ENCODE assay signal across 8 cellular contexts in genomic region chr16:55842369-55843104, GRCh38. TPM values are rescaled to one million over a fixed set of nuclear protein-coding genes. Genes with fewer than 3 reads are reported as not detected.
DNase-seq lines count a peak whose midpoint lies in the region; ATAC-seq, FAIRE-seq and TF ChIP-seq lines count a peak whose summit lies in the region.

No MANE protein-coding gene starts in this region.

- POLR2A ChIA-PET in SK-N-SH (lab: Yijun Ruan, JAX), result no interaction called here

- peak; percentile 35 for DNase-seq in Jurkat, Clone E6-1 (ENCODE audit: low read depth, low spot score)
- DNase-seq in SK-N-SH (peak; percentile 70), esophagus squamous epithelium (lab: John Stamatoyannopoulos, UW) (no peak), nephron progenitor cell (peak; percentile 30), COLO668 (lab: John Stamatoyannopoulos, UW; ENCODE audit: unreplicated experiment) (no peak)

- H3K27ac Mint-ChIP-seq in nephron progenitor cell, result no peak overlapping the region
- H3K27ac Mint-ChIP-seq in stimulated activated memory B cell treated with anti-CD40 and anti-IgM and Interleukin-4, amounts not matched to agents 10 μg/mL and 1 μg/mL and 100 μg/mL, for 72 hours, result no peak overlapping the region

- no peaks in the 10 kb centered on the region for H4K20me1 ChIP-seq in DOHH2 (ENCODE audit: control insufficient read depth, insufficient read depth, low read depth, low read length)
- H4K20me1 ChIP-seq in SK-N-SH (ENCODE audit: insufficient read depth), result no peaks in the 10 kb centered on the region

- peak; percentile 87 for FAIRE-seq in A204.1 (lab: Jason Lieb, UNC)

- no peak overlapping the region for H2AFZ ChIP-seq in SK-N-SH (ENCODE audit: low read depth)

- H3K27ac ChIP-seq in DOHH2 (ENCODE audit: low read depth, low read length) (no peak overlapping the region), SK-N-SH (ENCODE audit: low read depth in 2 of 2, low read length in 1 of 2) (no peak overlapping the region), esophagus squamous epithelium (no peak overlapping the region)

- no peaks in the 10 kb centered on the region for H3K27me3 ChIP-seq in DOHH2 (ENCODE audit: control insufficient read depth, low read length)
- H3K27me3 ChIP-seq in SK-N-SH (ENCODE audit: insufficient read depth), result no peaks in the 10 kb centered on the region
- peaks cover 0 to 38% (median 0%) of the 10 kb centered on the region in 4 donors for H3K27me3 ChIP-seq in esophagus squamous epithelium

- no peak overlapping the region for H3K4me3 Mint-ChIP-seq in nephron progenitor cell
- H3K4me3 Mint-ChIP-seq in stimulated activated memory B cell treated with anti-CD40 and anti-IgM and Interleukin-4, amounts not matched to agents 10 μg/mL and 1 μg/mL and 100 μg/mL, for 72 hours, result no peak overlapping the region

- H3K4me3 ChIP-seq in DOHH2 (ENCODE audit: low read length) (no peak overlapping the region), SK-N-SH (ENCODE audit: low read depth in 2 of 2, low read length in 1 of 2) (no peak overlapping the region; a peak in 1 of 4 replicates), esophagus squamous epithelium (no peak overlapping the region)
- H3K4me3 ChIP-seq in Jurkat, Clone E6-1 (ENCODE audit: low read length), result no peak overlapping the region

- peak; percentile 92 for TF ChIP-seq RAD21 in SK-N-SH (IDR thresholded peaks at IDR 0.05; ENCODE audit: low read length)

- H3K36me3 ChIP-seq in DOHH2 (ENCODE audit: control insufficient read depth, low read length) (no peaks in the 10 kb centered on the region), SK-N-SH (replicated peaks in 1 of 2; ENCODE audit: control insufficient read depth in 1 of 2, insufficient read depth in 2 of 2, low read length in 1 of 2) (no peaks in the 10 kb centered on the region), esophagus squamous epithelium (no peaks in the 10 kb centered on the region)

- H3K4me2 ChIP-seq in DOHH2 (ENCODE audit: low read length) (no peak overlapping the region), SK-N-SH (no peak overlapping the region)

- H3K27me3 Mint-ChIP-seq in nephron progenitor cell (ENCODE audit: low read depth, poor library complexity), result peaks cover 17% of the 10 kb centered on the region
- H3K27me3 Mint-ChIP-seq in stimulated activated memory B cell treated with anti-CD40 and anti-IgM and Interleukin-4, amounts not matched to agents 10 μg/mL and 1 μg/mL and 100 μg/mL, for 72 hours, result peaks cover 25% of the 10 kb centered on the region

- H3K79me2 ChIP-seq in DOHH2 (ENCODE audit: control insufficient read depth, low read length), result no peaks in the 10 kb centered on the region
- H3K79me2 ChIP-seq in SK-N-SH (ENCODE audit: insufficient read depth), result no peaks in the 10 kb centered on the region

- WGBS in SK-N-SH (ENCODE audit: low lambda C conversion rate), result 15% methylated on average over 9 of the region's 11 CpGs
- 29 to 33% methylated on average over 9 to 11 of the region's 11 CpGs for WGBS in esophagus squamous epithelium, 2 donors

- H3F3A ChIP-seq in DOHH2 (ENCODE audit: control insufficient read depth, insufficient read depth) (no peaks in the 10 kb centered on the region), SK-N-SH (replicated peaks; ENCODE audit: insufficient read depth) (no peaks in the 10 kb centered on the region)

- ATAC-seq in stimulated activated memory B cell treated with anti-CD40 and anti-IgM and Interleukin-4, amounts not matched to agents 10 μg/mL and 1 μg/mL and 100 μg/mL, for 72 hours, result no peak

- TF ChIP-seq CTCF in DOHH2 (IDR thresholded peaks at IDR 0.05; ENCODE audit: low read depth, low read length, poor library complexity, severe bottlenecking) (peak; percentile 65), SK-N-SH (IDR thresholded peaks at IDR 0.05) (peak; percentile 82), esophagus squamous epithelium (IDR thresholded peaks at IDR 0.05) (peak; percentile 60 to 81 (median 78)), nephron progenitor cell (IDR thresholded peaks at IDR 0.05) (peak; percentile 83)

- H3K4me1 ChIP-seq in DOHH2 (ENCODE audit: control insufficient read depth, low read length) (no peaks in the 10 kb centered on the region), SK-N-SH (ENCODE audit: control insufficient read depth in 1 of 2, insufficient read depth in 2 of 2, low read depth in 1 of 2, low read length in 1 of 2) (no peaks in the 10 kb centered on the region; a peak in 1 of 4 replicates), esophagus squamous epithelium (peaks cover 0 to 8% (median 4%) of the 10 kb centered on the region in 3 donors)

- H3K9me2 ChIP-seq in DOHH2 (replicated peaks; ENCODE audit: control insufficient read depth, low read length), result no peaks in the 10 kb centered on the region
- no peaks in the 10 kb centered on the region for H3K9me2 ChIP-seq in SK-N-SH

- CTCF ChIA-PET in SK-N-SH (lab: Yijun Ruan, JAX), result interaction anchor here (0.6 to 8.6 kb wide), 19 partner anchors 14 to 390 kb away, joined by 3 to 124 read pairs (median 4); no protein-coding TSS in a partner anchor

- no peaks in the 10 kb centered on the region for H3K9me3 Mint-ChIP-seq in nephron progenitor cell
- H3K9me3 Mint-ChIP-seq in stimulated activated memory B cell treated with anti-CD40 and anti-IgM and Interleukin-4, amounts not matched to agents 10 μg/mL and 1 μg/mL and 100 μg/mL, for 72 hours, result no peaks in the 10 kb centered on the region

- peaks cover 2% of the 10 kb centered on the region for H3K4me1 Mint-ChIP-seq in nephron progenitor cell
- H3K4me1 Mint-ChIP-seq in stimulated activated memory B cell treated with anti-CD40 and anti-IgM and Interleukin-4, amounts not matched to agents 10 μg/mL and 1 μg/mL and 100 μg/mL, for 72 hours, result no peaks in the 10 kb centered on the region

- intact Hi-C loops in esophagus squamous epithelium (cut with DNase I), result loop anchor here (5.0 to 10.0 kb wide), 2 partner anchors 130 to 378 kb away; no protein-coding TSS in a partner anchor

- no peaks in the 10 kb centered on the region for H3K36me3 Mint-ChIP-seq in nephron progenitor cell (ENCODE audit: low read depth)
- H3K36me3 Mint-ChIP-seq in stimulated activated memory B cell treated with anti-CD40 and anti-IgM and Interleukin-4, amounts not matched to agents 10 μg/mL and 1 μg/mL and 100 μg/mL, for 72 hours, result no peaks in the 10 kb centered on the region

- TF ChIP-seq POLR2A in esophagus squamous epithelium (IDR thresholded peaks at IDR 0.05), result no peak

- no peak overlapping the region for H3K9ac ChIP-seq in SK-N-SH

- H3K9me3 ChIP-seq in DOHH2 (ENCODE audit: control insufficient read depth, insufficient read depth, low read length) (no peaks in the 10 kb centered on the region), SK-N-SH (no peaks in the 10 kb centered on the region), esophagus squamous epithelium (no peaks in the 10 kb centered on the region)

- no peak for TF ChIP-seq EP300 in SK-N-SH (IDR thresholded peaks at IDR 0.05; ENCODE audit: borderline replicate concordance in 1 of 2, low read depth in 1 of 2, low read length in 1 of 2)

TF ChIP-seq in SK-N-SH, 30 proteins besides CTCF, POLR2A, EP300 and RAD21:
- TF ChIP-seq, protein P1, sequence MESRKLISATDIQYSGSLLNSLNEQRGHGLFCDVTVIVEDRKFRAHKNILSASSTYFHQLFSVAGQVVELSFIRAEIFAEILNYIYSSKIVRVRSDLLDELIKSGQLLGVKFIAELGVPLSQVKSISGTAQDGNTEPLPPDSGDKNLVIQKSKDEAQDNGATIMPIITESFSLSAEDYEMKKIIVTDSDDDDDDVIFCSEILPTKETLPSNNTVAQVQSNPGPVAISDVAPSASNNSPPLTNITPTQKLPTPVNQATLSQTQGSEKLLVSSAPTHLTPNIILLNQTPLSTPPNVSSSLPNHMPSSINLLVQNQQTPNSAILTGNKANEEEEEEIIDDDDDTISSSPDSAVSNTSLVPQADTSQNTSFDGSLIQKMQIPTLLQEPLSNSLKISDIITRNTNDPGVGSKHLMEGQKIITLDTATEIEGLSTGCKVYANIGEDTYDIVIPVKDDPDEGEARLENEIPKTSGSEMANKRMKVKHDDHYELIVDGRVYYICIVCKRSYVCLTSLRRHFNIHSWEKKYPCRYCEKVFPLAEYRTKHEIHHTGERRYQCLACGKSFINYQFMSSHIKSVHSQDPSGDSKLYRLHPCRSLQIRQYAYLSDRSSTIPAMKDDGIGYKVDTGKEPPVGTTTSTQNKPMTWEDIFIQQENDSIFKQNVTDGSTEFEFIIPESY (IDR thresholded peaks at IDR 0.05; ENCODE audit: borderline replicate concordance, low read depth), result no peak
- TF ChIP-seq RFX5 (IDR thresholded peaks at IDR 0.05; ENCODE audit: low read length) (no peak), SMC3 (IDR thresholded peaks at IDR 0.05; ENCODE audit: low read depth, low read length) (peak; percentile 75; the same call in 1 of the 2 replicates)

RNA-seq across cellular contexts. Expression of gene CES1, which starts 9.6 kb away (rescaled TPM):
- polyA plus RNA-seq in Jurkat, Clone E6-1 (2012; ENCODE audit: insufficient read depth, insufficient read length), result not detected
- not detected in 2 replicates for polyA plus RNA-seq in SK-N-SH (2012; rRNA removed)
- polyA plus RNA-seq in SK-N-SH (2012; cell fraction: cytosol; rRNA removed), result not detected in 2 replicates
- polyA plus RNA-seq in SK-N-SH (2012; cell fraction: nucleus; rRNA removed), result not detected in 2 replicates
- 100 to 1,000 TPM in 1 of 4 donors, 10 to 100 TPM in 1, 1 to 10 TPM in 1, under 1 TPM in 1; 0.88 to 181 (median 6.7) TPM for total RNA-seq in esophagus squamous epithelium

RNA-seq across cellular contexts. Expression of gene CES5A, which starts 32.6 kb away (rescaled TPM):
- not detected for polyA plus RNA-seq in Jurkat, Clone E6-1 (2012; ENCODE audit: insufficient read depth, insufficient read length)
- polyA plus RNA-seq in SK-N-SH (2012; rRNA removed), result not detected in 2 replicates
- not detected in 2 replicates for polyA plus RNA-seq in SK-N-SH (2012; cell fraction: cytosol; rRNA removed)
- not detected in 2 replicates for polyA plus RNA-seq in SK-N-SH (2012; cell fraction: nucleus; rRNA removed)
- total RNA-seq in esophagus squamous epithelium, result not detected

Comparison
In these comparisons a context has a peak if more than half of its experiments do, and no peak if none do; other contexts are left out.
1. DNase-seq: peak in Jurkat, Clone E6-1 (single experiment), SK-N-SH (single experiment) and nephron progenitor cell (single experiment); none in esophagus squamous epithelium (single experiment) and COLO668 (single experiment).
2. Peak in every context shown above with its lines, with median percentiles within 50 percentile points of each other: CTCF ChIP-seq.